Comparison of ENCODE assay signal across 18 cellular contexts in the genomic region with DNA sequence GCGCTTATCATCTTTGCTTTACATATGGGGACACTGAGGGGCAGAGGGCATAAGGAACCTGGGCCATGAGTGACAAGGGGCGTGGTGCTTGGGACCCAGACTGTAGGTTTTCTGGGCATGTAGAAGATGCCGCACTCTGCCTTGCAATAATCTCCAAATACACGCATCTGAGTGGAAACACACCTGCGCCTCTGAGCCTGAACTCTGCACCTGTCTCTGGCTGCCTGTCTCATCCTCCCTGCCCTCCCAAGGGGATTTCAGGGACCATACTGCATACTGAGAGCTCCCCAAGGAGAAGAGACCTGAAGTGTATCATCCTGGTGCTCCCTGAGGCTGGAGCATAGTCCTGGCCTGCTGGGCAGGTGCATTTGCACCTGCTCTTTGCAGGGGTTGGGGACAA. TPM values are rescaled to one million over a fixed set of nuclear protein-coding genes. Genes with fewer than 3 reads are reported as not detected.
DNase-seq lines count a peak whose midpoint lies in the region; ATAC-seq and TF ChIP-seq lines count a peak whose summit lies in the region.
"Had no signal": no experiment of that assay in that cellular context is flagged by ENCODE, and none has a peak within 500 bp of the region (broad histone marks: within the 10 kb centered on the region; RNA-seq: fewer than 3 reads in every experiment).

No MANE protein-coding gene starts in this region.

- H3K9me3 ChIP-seq in CD8-positive, alpha-beta memory T cell (ENCODE audit: low read length) = no peaks in the 10 kb centered on the region

- H3K27ac ChIP-seq in CD8-positive, alpha-beta memory T cell (ENCODE audit: low read depth, low read length) = no peak overlapping the region
- H3K27ac ChIP-seq: A549 had no signal

- H3K4me1 Mint-ChIP-seq in activated CD4-positive, alpha-beta T cell treated with anti-CD3 and anti-CD28 coated beads, Interleukin-2, amount 10 ng/mL, durations not matched to agents 24 days and 14 days = peaks cover 37% of the 10 kb centered on the region
- H3K4me1 Mint-ChIP-seq in CD8-positive, alpha-beta memory T cell = peaks cover 22 to 42% (median 27%) of the 10 kb centered on the region in 3 donors
- peaks cover 29% of the 10 kb centered on the region for H3K4me1 Mint-ChIP-seq in activated naive CD8-positive, alpha-beta T cell treated with anti-CD3 and anti-CD28 coated beads, Interleukin-2, amount 50 U/mL, for 24 hours
- peaks cover 3% of the 10 kb centered on the region for H3K4me1 Mint-ChIP-seq in osteocyte (ENCODE audit: unreplicated experiment)

- CTCF ChIA-PET in CD8-positive, alpha-beta memory T cell (lab: Charles Lee) = no interaction called here

- H3K9me3 Mint-ChIP-seq in activated CD4-positive, alpha-beta T cell treated with anti-CD3 and anti-CD28 coated beads, Interleukin-2, amount 10 ng/mL, durations not matched to agents 24 days and 14 days = peaks cover 4% of the 10 kb centered on the region
- H3K9me3 Mint-ChIP-seq in CD8-positive, alpha-beta memory T cell = peaks cover 0 to 7% (median 2%) of the 10 kb centered on the region in 5 donors
- peaks cover 5% of the 10 kb centered on the region for H3K9me3 Mint-ChIP-seq in activated naive CD8-positive, alpha-beta T cell treated with anti-CD3 and anti-CD28 coated beads, Interleukin-2, amount 50 U/mL, for 24 hours
- H3K9me3 Mint-ChIP-seq in osteocyte (ENCODE audit: unreplicated experiment) = no peaks in the 10 kb centered on the region

- POLR2A ChIA-PET in CD8-positive, alpha-beta memory T cell (lab: Charles Lee) = no interaction called here

- no peak for TF ChIP-seq CTCF in osteocyte (IDR thresholded peaks at IDR 0.05)

- H3K27me3 ChIP-seq in CD8-positive, alpha-beta memory T cell (ENCODE audit: insufficient read depth, low read length, poor library complexity, severe bottlenecking) = no peaks in the 10 kb centered on the region

- H3K36me3 ChIP-seq in CD8-positive, alpha-beta memory T cell (ENCODE audit: insufficient read depth, low read length) = peaks cover 39% of the 10 kb centered on the region

- DNase-seq in activated CD4-positive, alpha-beta T cell treated with anti-CD3 and anti-CD28 coated beads, Interleukin-2, amount 10 ng/mL, durations not matched to agents 24 days and 14 days = no peak
- no peak for DNase-seq in activated CD4-positive, alpha-beta T cell treated with anti-CD3 and anti-CD28 coated beads, Interleukin-2, amount 50 U/mL, for 1 hour
- no peak for DNase-seq in CD8-positive, alpha-beta memory T cell
- DNase-seq in activated naive CD8-positive, alpha-beta T cell treated with anti-CD3 and anti-CD28 coated beads, Interleukin-2, amount 50 U/mL, for 24 hours = peak; percentile 0
- DNase-seq in osteocyte (ENCODE audit: extremely low spot score, unreplicated experiment) = peak; percentile 62
- no peak for DNase-seq in Kasumi-1 (lab: John Stamatoyannopoulos, UW)
- no peak for DNase-seq in NCI-H1694 (lab: John Stamatoyannopoulos, UW)
- DNase-seq: glutamatergic neuron, NCI-H2081, NCI-H526 treated with DMSO at 0.1 percent for 48 hours, T1000, trophoblast cell had no signal

- H3K4me3 ChIP-seq in CD8-positive, alpha-beta memory T cell (ENCODE audit: low read length) = no peak overlapping the region
- H3K4me3 ChIP-seq: A549 had no signal

- no peak for ATAC-seq in activated naive CD8-positive, alpha-beta T cell treated with anti-CD3 and anti-CD28 coated beads, Interleukin-2, amount 50 U/mL, for 24 hours
- ATAC-seq in GM19463 (IDR thresholded peaks at IDR 0.05; ENCODE audit: unreplicated experiment) = no peak

- H3K36me3 Mint-ChIP-seq in activated CD4-positive, alpha-beta T cell treated with anti-CD3 and anti-CD28 coated beads, Interleukin-2, amount 10 ng/mL, durations not matched to agents 24 days and 14 days (ENCODE audit: low read depth) = peaks cover 57% of the 10 kb centered on the region
- H3K36me3 Mint-ChIP-seq in CD8-positive, alpha-beta memory T cell = peaks cover 35 to 69% (median 41%) of the 10 kb centered on the region in 3 donors
- peaks cover 31% of the 10 kb centered on the region for H3K36me3 Mint-ChIP-seq in activated naive CD8-positive, alpha-beta T cell treated with anti-CD3 and anti-CD28 coated beads, Interleukin-2, amount 50 U/mL, for 24 hours (ENCODE audit: low read depth)
- H3K36me3 Mint-ChIP-seq in osteocyte (ENCODE audit: unreplicated experiment) = no peaks in the 10 kb centered on the region

- peaks cover 18% of the 10 kb centered on the region for H3K4me1 ChIP-seq in CD8-positive, alpha-beta memory T cell (ENCODE audit: insufficient read depth, low read length)
- H3K4me1 ChIP-seq: A549 had no signal

- no peak overlapping the region for H3K4me3 Mint-ChIP-seq in activated CD4-positive, alpha-beta T cell treated with anti-CD3 and anti-CD28 coated beads, Interleukin-2, amount 10 ng/mL, durations not matched to agents 24 days and 14 days
- no peak overlapping the region for H3K4me3 Mint-ChIP-seq in CD8-positive, alpha-beta memory T cell
- no peak overlapping the region for H3K4me3 Mint-ChIP-seq in activated naive CD8-positive, alpha-beta T cell treated with anti-CD3 and anti-CD28 coated beads, Interleukin-2, amount 50 U/mL, for 24 hours
- no peak overlapping the region for H3K4me3 Mint-ChIP-seq in osteocyte (ENCODE audit: unreplicated experiment)

- H3K27me3 Mint-ChIP-seq in activated CD4-positive, alpha-beta T cell treated with anti-CD3 and anti-CD28 coated beads, Interleukin-2, amount 10 ng/mL, durations not matched to agents 24 days and 14 days = no peaks in the 10 kb centered on the region
- H3K27me3 Mint-ChIP-seq in CD8-positive, alpha-beta memory T cell = no peaks in the 10 kb centered on the region
- H3K27me3 Mint-ChIP-seq in activated naive CD8-positive, alpha-beta T cell treated with anti-CD3 and anti-CD28 coated beads, Interleukin-2, amount 50 U/mL, for 24 hours = no peaks in the 10 kb centered on the region
- no peaks in the 10 kb centered on the region for H3K27me3 Mint-ChIP-seq in osteocyte (ENCODE audit: unreplicated experiment)

- H3K27ac Mint-ChIP-seq in activated CD4-positive, alpha-beta T cell treated with anti-CD3 and anti-CD28 coated beads, Interleukin-2, amount 10 ng/mL, durations not matched to agents 24 days and 14 days = peak overlapping the region; percentile 43
- peak overlapping the region in 7 of 8 donors; percentile 15 to 81 (median 77) for H3K27ac Mint-ChIP-seq in CD8-positive, alpha-beta memory T cell
- H3K27ac Mint-ChIP-seq in activated naive CD8-positive, alpha-beta T cell treated with anti-CD3 and anti-CD28 coated beads, Interleukin-2, amount 50 U/mL, for 24 hours = no peak overlapping the region
- no peak overlapping the region for H3K27ac Mint-ChIP-seq in osteocyte (ENCODE audit: unreplicated experiment)

- intact Hi-C loops in activated CD4-positive, alpha-beta T cell treated with anti-CD3 and anti-CD28 coated beads, Interleukin-2, amount 10 ng/mL, durations not matched to agents 24 days and 14 days (cut with micrococcal nuclease) = no loop called here

RNA-seq across cellular contexts. Expression of gene ASMTL, which starts 34.7 kb away (rescaled TPM):
- total RNA-seq in activated CD4-positive, alpha-beta T cell treated with anti-CD3 and anti-CD28 coated beads, Interleukin-2, amount 10 ng/mL, durations not matched to agents 24 days and 14 days = 44.5 and 46.6 TPM in 2 replicates
- 10 to 100 TPM; 26.1 to 26.5 TPM for total RNA-seq in CD8-positive, alpha-beta memory T cell
- 47.9 TPM for polyA plus RNA-seq in CD8-positive, alpha-beta memory T cell
- 33.3 and 35.9 TPM in 2 replicates for total RNA-seq in osteocyte

RNA-seq across cellular contexts. Expression of gene P2RY8, which starts 49.6 kb away (rescaled TPM):
- 19.1 and 19.5 TPM in 2 replicates for total RNA-seq in activated CD4-positive, alpha-beta T cell treated with anti-CD3 and anti-CD28 coated beads, Interleukin-2, amount 10 ng/mL, durations not matched to agents 24 days and 14 days
- total RNA-seq in CD8-positive, alpha-beta memory T cell = 10 to 100 TPM; 47.1 to 50.1 TPM
- 302 TPM for polyA plus RNA-seq in CD8-positive, alpha-beta memory T cell
- total RNA-seq in osteocyte = not detected in 2 replicates
- total RNA-seq: HT-29, MCF 10A, pulmonary artery endothelial cell had no signal
- polyA plus RNA-seq: A549, keratinocyte had no signal

Comparison
In these comparisons a context has a peak if more than half of its experiments do, and no peak if none do; other contexts are left out.
1. DNase-seq: peak in activated naive CD8-positive, alpha-beta T cell treated with anti-CD3 and anti-CD28 coated beads, Interleukin-2, amount 50 U/mL, for 24 hours (single experiment) and osteocyte (single experiment); none in activated CD4-positive, alpha-beta T cell treated with anti-CD3 and anti-CD28 coated beads, Interleukin-2, amount 10 ng/mL, durations not matched to agents 24 days and 14 days (single experiment), activated CD4-positive, alpha-beta T cell treated with anti-CD3 and anti-CD28 coated beads, Interleukin-2, amount 50 U/mL, for 1 hour (single experiment), CD8-positive, alpha-beta memory T cell (0 of 5), Kasumi-1 (0 of 2) and NCI-H1694 (single experiment).
2. H3K27ac Mint-ChIP-seq: peak in activated CD4-positive, alpha-beta T cell treated with anti-CD3 and anti-CD28 coated beads, Interleukin-2, amount 10 ng/mL, durations not matched to agents 24 days and 14 days (single experiment) and CD8-positive, alpha-beta memory T cell (7 of 8); none in activated naive CD8-positive, alpha-beta T cell treated with anti-CD3 and anti-CD28 coated beads, Interleukin-2, amount 50 U/mL, for 24 hours (single experiment) and osteocyte (single experiment).
3. RNA of gene P2RY8, which starts 49.6 kb away (total RNA-seq): 47.1 to 50.1 TPM in CD8-positive, alpha-beta memory T cell and 19.1 to 19.5 TPM in activated CD4-positive, alpha-beta T cell treated with anti-CD3 and anti-CD28 coated beads, Interleukin-2, amount 10 ng/mL, durations not matched to agents 24 days and 14 days; not detected in osteocyte; every median in the first group is over 10 times any median in the second.